ENCODE assay signal across 4 cellular contexts in genomic region chr7:102346983-102347382, GRCh38. TPM values are rescaled to one million over a fixed set of nuclear protein-coding genes. Genes with fewer than 3 reads are reported as not detected.
"Had no signal": no experiment of that assay in that cellular context is flagged by ENCODE, and none has a peak within 500 bp of the region (broad histone marks: within the 10 kb centered on the region; RNA-seq: fewer than 3 reads in every experiment).

No MANE protein-coding gene starts in this region.

RNA-seq across cellular contexts. Expression of gene SPDYE6, which starts 9.3 kb away (rescaled TPM):
- total RNA-seq: HT-29, HT1080, IMR-90, K562 had no signal
